ENCODE assay signal across 13 cellular contexts in genomic region chr17:76154935-76155845, GRCh38. TPM values are rescaled to one million over a fixed set of nuclear protein-coding genes. Genes with fewer than 3 reads are reported as not detected.
"Had no signal": no experiment of that assay in that cellular context is flagged by ENCODE, and none has a peak within 500 bp of the region (broad histone marks: within the 10 kb centered on the region; RNA-seq: fewer than 3 reads in every experiment).

No MANE protein-coding gene starts in this region.

- H3K4me3 Mint-ChIP-seq: nephron progenitor cell had no signal

- ATAC-seq: activated CD4-positive, CD25-positive, alpha-beta regulatory T cell treated with anti-CD3 and anti-CD28 coated beads, Interleukin-2, amount 50 U/mL, for 24 hours had no signal

- H3K4me3 ChIP-seq: breast epithelium, dorsolateral prefrontal cortex, lung, ovary, tibial artery, vagina had no signal

- H3K27ac Mint-ChIP-seq: nephron progenitor cell had no signal

- DNase-seq: activated CD4-positive, alpha-beta T cell treated with anti-CD3 and anti-CD28 coated beads, Interleukin-2, amount 50 U/mL, for 48 hours; activated naive CD4-positive, alpha-beta T cell treated with anti-CD3 and anti-CD28 coated beads, Interleukin-2, amount 50 U/mL, for 16 hours; hypothalamus; nephron progenitor cell; ovary; small intestine had no signal

- H3K27ac ChIP-seq: breast epithelium, dorsolateral prefrontal cortex, ovary, tibial artery, vagina had no signal

- H3K27me3 ChIP-seq: breast epithelium, dorsolateral prefrontal cortex, ovary, vagina had no signal

- H3K4me1 ChIP-seq: breast epithelium, tibial artery, vagina had no signal

- H3K36me3 ChIP-seq: breast epithelium, ovary, tibial artery, vagina had no signal

- H3K9me3 ChIP-seq: breast epithelium, ovary, tibial artery, vagina had no signal

- H3K9me3 Mint-ChIP-seq: nephron progenitor cell had no signal

RNA-seq across cellular contexts. Expression of gene FOXJ1, which starts 14.1 kb away (rescaled TPM):
- total RNA-seq: esophagus mucosa, vagina had no signal
